ENCODE assay signal across 12 cellular contexts in the genomic region with DNA sequence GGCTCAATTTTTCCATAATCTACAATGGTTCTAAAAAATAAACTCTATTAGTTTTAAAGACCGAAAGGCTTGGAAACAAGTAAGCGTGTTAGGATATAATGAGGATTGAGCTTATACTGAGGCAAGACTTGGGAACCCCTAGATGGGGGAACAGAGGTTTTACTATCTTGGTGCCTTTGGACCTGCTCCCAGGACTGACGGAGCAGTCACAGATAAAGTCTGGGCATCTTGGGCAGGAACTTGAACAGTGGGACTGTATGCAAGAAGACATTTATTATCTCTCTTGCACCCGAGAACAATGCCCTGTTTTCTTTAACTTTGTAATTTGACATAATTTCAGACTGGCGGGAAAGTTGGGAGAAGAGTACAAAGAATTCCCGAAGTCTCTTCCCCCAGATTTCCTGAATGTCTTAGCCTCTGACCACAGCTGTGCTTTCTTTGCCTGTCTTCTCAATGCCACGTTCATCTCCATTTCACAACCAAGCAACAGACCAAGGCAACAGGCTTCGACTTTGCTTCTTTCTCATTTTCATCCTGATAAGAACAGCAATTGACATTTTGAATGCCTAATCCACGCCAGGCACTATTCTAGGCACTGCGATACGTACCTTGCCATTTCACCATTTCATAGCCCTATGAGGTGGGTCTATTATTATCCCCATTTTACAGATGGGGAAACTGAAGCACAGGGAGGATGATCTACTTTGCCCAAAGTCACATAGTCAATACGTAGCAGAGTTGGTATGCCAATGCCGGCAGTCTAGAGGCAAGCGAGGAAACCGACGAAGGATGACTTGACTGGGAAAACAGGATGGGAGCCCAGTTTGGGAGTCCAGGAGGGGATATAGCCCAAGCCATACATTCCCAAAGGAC.
"Had no signal": no experiment of that assay in that cellular context is flagged by ENCODE, and none has a peak within 500 bp of the region (broad histone marks: within the 10 kb centered on the region; RNA-seq: fewer than 3 reads in every experiment).

No MANE protein-coding gene starts in this region.

- H3K4me1 ChIP-seq: neural progenitor cell had no signal

- ATAC-seq: upper lobe of right lung had no signal

- H3K4me3 ChIP-seq: cardiac muscle cell, neural progenitor cell, ovary, upper lobe of right lung had no signal

- H3K27me3 ChIP-seq: cardiac muscle cell, ovary, upper lobe of right lung had no signal

- H3K27ac ChIP-seq: cardiac muscle cell, neural progenitor cell, ovary, upper lobe of right lung, VCaP had no signal

- H3K27ac Mint-ChIP-seq: activated CD4-positive, alpha-beta memory T cell treated with anti-CD3 and anti-CD28 coated beads, Interleukin-2, amount 10 ng/mL, durations not matched to agents 7 days and 5 days; neural progenitor cell had no signal

- H3K4me3 Mint-ChIP-seq: activated CD4-positive, alpha-beta memory T cell treated with anti-CD3 and anti-CD28 coated beads, Interleukin-2, amount 10 ng/mL, durations not matched to agents 7 days and 5 days had no signal

- DNase-seq: activated CD4-positive, alpha-beta memory T cell treated with anti-CD3 and anti-CD28 coated beads, Interleukin-2, amount 10 ng/mL, durations not matched to agents 7 days and 5 days; glutamatergic neuron; mesendoderm; ovary; stimulated activated CD4-positive, alpha-beta T cell treated with anti-CD3 and anti-CD28 coated beads, Interleukin-4, amount 100 ng/mL, for 24 hours; stimulated activated naive CD4-positive, alpha-beta T cell treated with Interleukin-2 at 50 U/mL for 16 hours; T1000; upper lobe of right lung had no signal

- H3K36me3 ChIP-seq: cardiac muscle cell, neural progenitor cell, ovary, upper lobe of right lung had no signal

- H3K9ac ChIP-seq: neural progenitor cell had no signal

- FAIRE-seq: endometrium had no signal

- H3K9me3 ChIP-seq: ovary, upper lobe of right lung had no signal
